18 cellular contexts compared by ENCODE assay signal in the genomic region with DNA sequence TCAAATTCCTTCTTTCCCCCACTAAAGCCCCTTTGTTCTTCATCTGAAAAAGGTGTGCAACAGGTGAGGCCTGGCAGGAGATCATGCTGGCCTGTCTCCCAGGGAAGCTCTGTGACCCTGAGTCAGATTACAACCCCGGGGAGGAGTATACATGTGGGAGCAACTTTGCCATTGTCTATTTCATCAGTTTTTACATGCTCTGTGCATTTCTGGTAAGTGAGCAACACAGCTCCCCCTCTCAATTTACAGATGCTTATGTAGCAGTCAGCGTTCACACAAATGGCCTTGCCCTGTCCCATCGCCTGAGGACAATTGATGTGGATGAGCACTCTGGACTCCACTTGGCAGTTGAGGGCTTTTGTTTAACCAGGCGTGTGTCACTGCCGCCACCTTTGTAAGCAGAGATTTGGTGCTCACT.
DNase-seq lines count a peak whose midpoint lies in the region; ATAC-seq and TF ChIP-seq lines count a peak whose summit lies in the region.
"Had no signal": no experiment of that assay in that cellular context is flagged by ENCODE, and none has a peak within 500 bp of the region (broad histone marks: within the 10 kb centered on the region; RNA-seq: fewer than 3 reads in every experiment).

No MANE protein-coding gene starts in this region.

- 42% methylated on average over 5 of the region's 5 CpGs for WGBS in liver

- TF ChIP-seq CTCF in AG10803 (conservative IDR thresholded peaks at IDR 0.05; ENCODE audit: low read length) = no peak
- TF ChIP-seq CTCF in MCF 10A (IDR thresholded peaks at IDR 0.05; ENCODE audit: unreplicated experiment) = no peak
- no peak for TF ChIP-seq CTCF in liver (IDR thresholded peaks at IDR 0.05; ENCODE audit: low read depth, low read length, missing input control)

- H3K27me3 ChIP-seq in liver (ENCODE audit: control insufficient read depth in 4 of 4, insufficient read depth in 4 of 4, low read length in 3 of 4) = no peaks in the 10 kb centered on the region
- H3K27me3 ChIP-seq: colonic mucosa had no signal

- no TSS peak for BruUV-seq in MCF 10A (replicated peaks; lab: Mats Ljungman, UMichigan)

- no peak for TF ChIP-seq RAD21 in liver (IDR thresholded peaks at IDR 0.05)

- no peaks in the 10 kb centered on the region for H3K9me3 Mint-ChIP-seq in MCF 10A (ENCODE audit: unreplicated experiment)
- H3K9me3 Mint-ChIP-seq in activated CD4-positive, alpha-beta T cell treated with anti-CD3 and anti-CD28 coated beads, Interleukin-2, amount 10 ng/mL, durations not matched to agents 7 days and 5 days = no peaks in the 10 kb centered on the region
- H3K9me3 Mint-ChIP-seq: activated CD8-positive, alpha-beta T cell treated with anti-CD3 and anti-CD28 coated beads for 36 hours; activated naive CD4-positive, alpha-beta T cell treated with anti-CD3 and anti-CD28 coated beads, Interleukin-2, amount 50 U/mL, for 24 hours; activated T-cell treated with anti-CD3 and anti-CD28 coated beads, Interleukin-2, amount 50 U/mL, for 4 hours had no signal

- no peak for ATAC-seq in HG02981 (IDR thresholded peaks at IDR 0.05; ENCODE audit: unreplicated experiment)
- ATAC-seq: activated CD8-positive, alpha-beta T cell treated with anti-CD3 and anti-CD28 coated beads for 36 hours; activated T-cell treated with anti-CD3 and anti-CD28 coated beads, Interleukin-2, amount 50 U/mL, for 4 hours had no signal

- peaks cover 22% of the 10 kb centered on the region for H3K4me1 Mint-ChIP-seq in MCF 10A (ENCODE audit: insufficient read depth, unreplicated experiment)
- peaks cover 3% of the 10 kb centered on the region for H3K4me1 Mint-ChIP-seq in activated CD4-positive, alpha-beta T cell treated with anti-CD3 and anti-CD28 coated beads, Interleukin-2, amount 10 ng/mL, durations not matched to agents 7 days and 5 days
- H3K4me1 Mint-ChIP-seq: activated naive CD4-positive, alpha-beta T cell treated with anti-CD3 and anti-CD28 coated beads, Interleukin-2, amount 50 U/mL, for 24 hours had no signal

- intact Hi-C loops in MCF 10A (cut with micrococcal nuclease) = no loop called here

- no peaks in the 10 kb centered on the region for H3K36me3 Mint-ChIP-seq in MCF 10A (ENCODE audit: insufficient read depth, unreplicated experiment)
- H3K36me3 Mint-ChIP-seq in activated CD4-positive, alpha-beta T cell treated with anti-CD3 and anti-CD28 coated beads, Interleukin-2, amount 10 ng/mL, durations not matched to agents 7 days and 5 days (ENCODE audit: low read depth) = no peaks in the 10 kb centered on the region
- H3K36me3 Mint-ChIP-seq: activated naive CD4-positive, alpha-beta T cell treated with anti-CD3 and anti-CD28 coated beads, Interleukin-2, amount 50 U/mL, for 24 hours; CD4-positive, CD25-positive, alpha-beta regulatory T cell had no signal

- no peak overlapping the region for H3K4me3 ChIP-seq in AG10803 (ENCODE audit: low read length)
- H3K4me3 ChIP-seq in liver (ENCODE audit: low read depth in 1 of 3, low read length in 3 of 3) = no peak overlapping the region
- H3K4me3 ChIP-seq: colonic mucosa, spleen had no signal

- peak overlapping the region; percentile 75 to 77 for H3K27ac ChIP-seq in liver (ENCODE audit: low read depth in 1 of 2, low read length in 2 of 2)
- H3K27ac ChIP-seq: colonic mucosa, HL-60, spleen had no signal

- H3K4me3 Mint-ChIP-seq in MCF 10A (ENCODE audit: unreplicated experiment) = no peak overlapping the region
- H3K4me3 Mint-ChIP-seq in activated CD4-positive, alpha-beta T cell treated with anti-CD3 and anti-CD28 coated beads, Interleukin-2, amount 10 ng/mL, durations not matched to agents 7 days and 5 days = no peak overlapping the region
- H3K4me3 Mint-ChIP-seq: activated CD8-positive, alpha-beta T cell treated with anti-CD3 and anti-CD28 coated beads for 36 hours; activated naive CD4-positive, alpha-beta T cell treated with anti-CD3 and anti-CD28 coated beads, Interleukin-2, amount 50 U/mL, for 24 hours; activated T-cell treated with anti-CD3 and anti-CD28 coated beads, Interleukin-2, amount 50 U/mL, for 4 hours; CD4-positive, CD25-positive, alpha-beta regulatory T cell had no signal

- CTCF ChIA-PET in MCF 10A (lab: Yijun Ruan, JAX) = interaction anchor here (0.9 kb wide), 1 partner anchor 71 kb away, joined by 3 read pairs; no protein-coding TSS in a partner anchor
- CTCF ChIA-PET in activated CD4-positive, alpha-beta T cell treated with anti-CD3 and anti-CD28 coated beads, Interleukin-2, amount 10 ng/mL, durations not matched to agents 7 days and 5 days (lab: Charles Lee) = interaction anchor here (1.9 kb wide), 1 partner anchor 9 kb away, joined by 6 read pairs; no protein-coding TSS in a partner anchor

- no peak overlapping the region for H3K9ac ChIP-seq in liver (ENCODE audit: low read depth in 1 of 2, low read length in 2 of 2)

- peaks cover 6 to 31% (median 23%) of the 10 kb centered on the region in 4 donors for H3K4me1 ChIP-seq in liver (ENCODE audit: control insufficient read depth in 4 of 4, insufficient read depth in 4 of 4, low read length in 3 of 4)
- H3K4me1 ChIP-seq: colonic mucosa had no signal

- DNase-seq in AG10803 (ENCODE audit: low read depth) (peak; percentile 63), NCI-H146 (lab: John Stamatoyannopoulos, UW) (peak; percentile 78), MCF 10A (ENCODE audit: unreplicated experiment) (peak; percentile 51), DMS79 treated with DMSO at 0.1 percent for 48 hours (lab: John Stamatoyannopoulos, UW) (no peak)
- DNase-seq in activated CD4-positive, alpha-beta T cell treated with anti-CD3 and anti-CD28 coated beads, Interleukin-2, amount 10 ng/mL, durations not matched to agents 7 days and 5 days = no peak
- DNase-seq in activated CD4-positive, alpha-beta T cell treated with anti-CD3 and anti-CD28 coated beads for 4 hours = no peak
- DNase-seq: activated CD8-positive, alpha-beta T cell treated with anti-CD3 and anti-CD28 coated beads for 36 hours; activated T-cell treated with anti-CD3 and anti-CD28 coated beads, Interleukin-2, amount 50 U/mL, for 4 hours; CD4-positive, CD25-positive, alpha-beta regulatory T cell; colonic mucosa; DMS79; left cardiac atrium; SHP77 treated with DMSO at 0.1 percent for 48 hours; spleen had no signal

- H3K27me3 Mint-ChIP-seq in MCF 10A (ENCODE audit: insufficient read depth, unreplicated experiment) = peaks cover 4% of the 10 kb centered on the region
- peaks cover 14% of the 10 kb centered on the region for H3K27me3 Mint-ChIP-seq in activated CD4-positive, alpha-beta T cell treated with anti-CD3 and anti-CD28 coated beads, Interleukin-2, amount 10 ng/mL, durations not matched to agents 7 days and 5 days
- H3K27me3 Mint-ChIP-seq: activated naive CD4-positive, alpha-beta T cell treated with anti-CD3 and anti-CD28 coated beads, Interleukin-2, amount 50 U/mL, for 24 hours had no signal

- POLR2A ChIA-PET in MCF 10A (lab: Yijun Ruan, JAX) = interaction anchor here (1.0 kb wide), 1 partner anchor 115 kb away, joined by 3 read pairs; no protein-coding TSS in a partner anchor
- POLR2A ChIA-PET in activated CD4-positive, alpha-beta T cell treated with anti-CD3 and anti-CD28 coated beads, Interleukin-2, amount 10 ng/mL, durations not matched to agents 7 days and 5 days (lab: Charles Lee) = no interaction called here

- no peaks in the 10 kb centered on the region for H3K9me3 ChIP-seq in liver (ENCODE audit: control insufficient read depth in 4 of 4, low read length in 3 of 4)
- H3K9me3 ChIP-seq: colonic mucosa, spleen had no signal

- no peaks in the 10 kb centered on the region for H3K36me3 ChIP-seq in liver (ENCODE audit: control insufficient read depth in 4 of 4, insufficient read depth in 3 of 4, low read depth in 1 of 4, low read length in 3 of 4)
- H3K36me3 ChIP-seq: colonic mucosa had no signal

- no peak overlapping the region for H3K27ac Mint-ChIP-seq in MCF 10A (ENCODE audit: low read depth, unreplicated experiment)
- no peak overlapping the region for H3K27ac Mint-ChIP-seq in activated CD4-positive, alpha-beta T cell treated with anti-CD3 and anti-CD28 coated beads, Interleukin-2, amount 10 ng/mL, durations not matched to agents 7 days and 5 days
- H3K27ac Mint-ChIP-seq: activated CD8-positive, alpha-beta T cell treated with anti-CD3 and anti-CD28 coated beads for 36 hours; activated naive CD4-positive, alpha-beta T cell treated with anti-CD3 and anti-CD28 coated beads, Interleukin-2, amount 50 U/mL, for 24 hours; CD4-positive, CD25-positive, alpha-beta regulatory T cell had no signal

TF ChIP-seq in liver, 16 proteins besides CTCF, POLR2A, EP300 and RAD21:
- peak in 1 of 2 donors; percentile 68 for TF ChIP-seq HNF4A (conservative IDR thresholded peaks at IDR 0.05)
- TF ChIP-seq RXRA (IDR thresholded peaks at IDR 0.05) = peak in 1 of 2 donors; percentile 40
- TF ChIP-seq, protein P1, sequence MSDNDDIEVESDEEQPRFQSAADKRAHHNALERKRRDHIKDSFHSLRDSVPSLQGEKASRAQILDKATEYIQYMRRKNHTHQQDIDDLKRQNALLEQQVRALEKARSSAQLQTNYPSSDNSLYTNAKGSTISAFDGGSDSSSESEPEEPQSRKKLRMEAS (IDR thresholded peaks at IDR 0.05) = no peak
- peak; percentile 29 for TF ChIP-seq FOXA2 (IDR thresholded peaks at IDR 0.05)
- peak; percentile 29 for TF ChIP-seq YY1 (IDR thresholded peaks at IDR 0.05)
- TF ChIP-seq NR2F2 (IDR thresholded peaks at IDR 0.05) = no peak

Comparison
In these comparisons a context has a peak if more than half of its experiments do, and no peak if none do; other contexts are left out.
1. DNase-seq: peak in AG10803 (single experiment), NCI-H146 (single experiment) and MCF 10A (single experiment); none in activated CD4-positive, alpha-beta T cell treated with anti-CD3 and anti-CD28 coated beads, Interleukin-2, amount 10 ng/mL, durations not matched to agents 7 days and 5 days (single experiment), DMS79 treated with DMSO at 0.1 percent for 48 hours (single experiment) and activated CD4-positive, alpha-beta T cell treated with anti-CD3 and anti-CD28 coated beads for 4 hours (0 of 2).